Comparison of ENCODE assay signal across 8 cellular contexts in the genomic region with DNA sequence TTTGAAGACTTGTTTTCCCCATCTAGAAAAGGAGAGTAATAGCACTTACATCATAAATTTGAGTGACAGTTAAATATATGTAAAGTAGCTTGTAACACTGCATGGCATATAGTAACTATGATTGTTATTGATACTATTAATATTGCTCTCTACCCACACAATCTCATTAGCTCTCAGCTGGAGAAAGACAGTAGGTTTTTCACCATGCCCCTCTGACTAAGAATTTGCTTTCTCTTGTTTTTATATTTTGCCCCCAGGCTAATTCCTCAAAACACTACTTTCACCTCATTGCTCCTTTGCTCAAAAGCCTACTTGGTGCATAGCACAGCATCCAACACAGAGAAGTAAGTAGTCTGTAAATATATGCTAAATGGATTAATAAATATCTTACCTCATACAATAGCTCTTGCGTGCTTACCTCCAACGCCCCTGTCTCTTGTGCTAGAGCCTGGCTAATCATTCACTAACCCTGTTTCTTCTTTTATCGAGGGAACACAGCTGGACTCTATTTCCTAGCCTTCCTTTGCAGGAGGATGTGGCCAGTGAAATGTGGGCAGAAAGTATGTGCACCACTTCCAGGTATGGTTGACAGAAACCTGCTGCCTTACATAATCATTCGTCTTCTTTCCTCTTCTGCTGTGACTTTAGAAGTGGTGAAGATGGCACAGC.
A peak's percentile ranks its signal among the peaks of the same experiment; 100 is the strongest.
DNase-seq lines count a peak whose midpoint lies in the region; ATAC-seq and TF ChIP-seq lines count a peak whose summit lies in the region.

No MANE protein-coding gene starts in this region.

- no peak overlapping the region for H2BK5ac ChIP-seq in mesendoderm (ENCODE audit: low read length)

- no peak overlapping the region for H4K5ac ChIP-seq in mesendoderm (ENCODE audit: low read length)

- H3K79me2 ChIP-seq in mesendoderm (ENCODE audit: control insufficient read depth, insufficient read depth, low read length) = no peaks in the 10 kb centered on the region

- H3K4me3 Mint-ChIP-seq in CD8-positive, alpha-beta T cell = no peak overlapping the region

- no peak overlapping the region for H3K4ac ChIP-seq in mesendoderm (ENCODE audit: low read depth, low read length)

- no peak overlapping the region for H2AK5ac ChIP-seq in mesendoderm (ENCODE audit: low read length)

- H2BK15ac ChIP-seq in mesendoderm (replicated peaks; ENCODE audit: low read depth) = no peak overlapping the region

- peak; percentile 77 for DNase-seq in NB4 (ENCODE audit: low read depth)
- DNase-seq in mesendoderm = peak; percentile 50
- DNase-seq in CD8-positive, alpha-beta T cell = no peak
- no peak for DNase-seq in NCI-H748 treated with DMSO at 0.1 percent for 48 hours (lab: John Stamatoyannopoulos, UW)
- no peak for DNase-seq in head of caudate nucleus
- DNase-seq in stimulated activated CD4-positive, alpha-beta T cell treated with anti-CD3 and anti-CD28 coated beads, Interleukin-4, amount 100 ng/mL, for 4 hours = no peak

- peaks cover 28% of the 10 kb centered on the region for H3K4me1 Mint-ChIP-seq in CD8-positive, alpha-beta T cell (ENCODE audit: low read depth)

- WGBS in mesendoderm (ENCODE audit: extremely low coverage, insufficient coverage, low lambda C conversion rate) = no CpG with 5 or more reads among the region's 4 CpGs

- no peaks in the 10 kb centered on the region for H3K27me3 ChIP-seq in mesendoderm (ENCODE audit: insufficient read depth, low read length, poor library complexity)
- H3K27me3 ChIP-seq in CD8-positive, alpha-beta T cell (ENCODE audit: insufficient read depth, low read length) = no peaks in the 10 kb centered on the region

- peak overlapping the region; percentile 17 for H3K4me3 ChIP-seq in NB4 (ENCODE audit: low read depth, low read length)
- no peak overlapping the region for H3K4me3 ChIP-seq in mesendoderm (ENCODE audit: low read length)
- no peak overlapping the region for H3K4me3 ChIP-seq in CD8-positive, alpha-beta T cell (ENCODE audit: low read depth, low read length)

- H3K4me1 ChIP-seq in mesendoderm (ENCODE audit: control insufficient read depth, low read depth, low read length) = no peaks in the 10 kb centered on the region
- H3K4me1 ChIP-seq in CD8-positive, alpha-beta T cell (ENCODE audit: insufficient read depth, low read length) = peaks cover 9% of the 10 kb centered on the region

- no peak for TF ChIP-seq CTCF in NB4 (IDR thresholded peaks at IDR 0.05; ENCODE audit: low read depth, low read length)
- no peak for TF ChIP-seq CTCF in CD8-positive, alpha-beta T cell (IDR thresholded peaks at IDR 0.05)

- no peaks in the 10 kb centered on the region for H3K27me3 Mint-ChIP-seq in CD8-positive, alpha-beta T cell (ENCODE audit: low read depth)

- H3K4me2 ChIP-seq in mesendoderm (ENCODE audit: low read length) = no peak overlapping the region

- no peaks in the 10 kb centered on the region for H3K36me3 ChIP-seq in mesendoderm (ENCODE audit: control insufficient read depth, insufficient read depth, low read length)
- no peaks in the 10 kb centered on the region for H3K36me3 ChIP-seq in CD8-positive, alpha-beta T cell (ENCODE audit: insufficient read depth, low read length)

- no peak overlapping the region for H3K56ac ChIP-seq in mesendoderm (ENCODE audit: low read length)

- no peak overlapping the region for H2BK120ac ChIP-seq in mesendoderm (ENCODE audit: low read depth, low read length)

- peak; percentile 86 for ATAC-seq in GM18870 (IDR thresholded peaks at IDR 0.05; ENCODE audit: unreplicated experiment)
- ATAC-seq in HG02642 (IDR thresholded peaks at IDR 0.05; ENCODE audit: poor library complexity, unreplicated experiment) = peak; percentile 85
- ATAC-seq in CD8-positive, alpha-beta T cell = no peak

- peak; percentile 36 for TF ChIP-seq POLR2A in NB4 (IDR thresholded peaks at IDR 0.05; ENCODE audit: extremely low read depth, insufficient read length)

- CTCF ChIA-PET in CD8-positive, alpha-beta T cell (lab: Charles Lee) = no interaction called here

- no peak overlapping the region for H3K9ac ChIP-seq in mesendoderm (ENCODE audit: low read length)

- no peak overlapping the region for H3K23ac ChIP-seq in mesendoderm (ENCODE audit: low read length)

- H3K27ac Mint-ChIP-seq in CD8-positive, alpha-beta T cell = no peak overlapping the region

- no peak overlapping the region for H3K18ac ChIP-seq in mesendoderm (ENCODE audit: low read length)

- H3K36me3 Mint-ChIP-seq in CD8-positive, alpha-beta T cell = no peaks in the 10 kb centered on the region

- POLR2A ChIA-PET in CD8-positive, alpha-beta T cell (lab: Charles Lee) = no interaction called here

- intact Hi-C loops in CD8-positive, alpha-beta T cell (cut with DNase I, micrococcal nuclease) = no loop called here
- intact Hi-C loops in head of caudate nucleus (cut with DNase I) = no loop called here

- no peaks in the 10 kb centered on the region for H3K9me3 Mint-ChIP-seq in CD8-positive, alpha-beta T cell

- no peak overlapping the region for H3K27ac ChIP-seq in mesendoderm (ENCODE audit: low read depth, low read length)
- no peak overlapping the region for H3K27ac ChIP-seq in CD8-positive, alpha-beta T cell (ENCODE audit: low read depth, low read length)

- H3K79me1 ChIP-seq in mesendoderm (ENCODE audit: low read length) = no peaks in the 10 kb centered on the region

- no peaks in the 10 kb centered on the region for H3K9me3 ChIP-seq in CD8-positive, alpha-beta T cell (ENCODE audit: low read length)

- no peak overlapping the region for H4K8ac ChIP-seq in mesendoderm (ENCODE audit: low read depth, low read length)

Comparison
In these comparisons a context has a peak if more than half of its experiments do, and no peak if none do; other contexts are left out.
1. DNase-seq: peak in NB4 (single experiment) and mesendoderm (single experiment); none in CD8-positive, alpha-beta T cell (0 of 7), NCI-H748 treated with DMSO at 0.1 percent for 48 hours (single experiment), head of caudate nucleus (0 of 42) and stimulated activated CD4-positive, alpha-beta T cell treated with anti-CD3 and anti-CD28 coated beads, Interleukin-4, amount 100 ng/mL, for 4 hours (0 of 2).